In the genomic region with DNA sequence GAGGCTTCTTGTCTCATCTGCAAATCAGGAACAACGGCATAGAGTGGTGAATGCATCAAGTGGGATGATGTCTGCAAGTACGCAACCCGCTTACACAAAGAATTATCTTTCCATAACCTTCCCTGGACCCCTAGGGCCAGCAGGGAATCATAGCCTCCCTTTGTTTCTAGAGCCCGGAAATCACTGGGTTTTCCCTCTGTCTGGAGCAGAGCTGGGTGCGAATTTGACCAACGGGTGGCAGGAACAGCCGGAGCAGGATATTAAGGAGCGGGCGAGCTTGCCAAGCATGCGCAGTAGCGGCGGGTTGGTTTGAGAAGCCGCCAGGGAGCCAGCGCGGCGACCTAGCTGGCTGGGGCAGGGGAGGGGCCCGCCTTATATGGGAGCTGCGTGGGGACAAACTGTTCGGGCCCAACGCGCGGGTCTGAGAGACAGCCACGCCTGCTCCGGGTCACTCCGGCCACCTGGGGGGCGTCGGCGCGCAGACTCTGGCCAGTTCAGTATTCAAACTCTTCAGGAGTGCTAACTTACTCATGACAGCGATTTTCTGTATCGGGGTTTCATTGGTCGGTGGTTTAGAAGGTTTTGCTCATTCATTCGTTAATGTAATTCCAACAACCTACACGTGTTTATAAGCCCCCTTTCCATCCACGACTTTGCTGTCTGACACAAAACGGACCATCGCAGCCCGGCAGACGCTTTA, we compare ENCODE assay signal across 1 cellular context.
TF ChIP-seq lines count a peak whose summit lies in the region.

No MANE protein-coding gene starts in this region.

TF ChIP-seq in GM12878, 131 proteins besides CTCF, POLR2A, EP300 and RAD21 (continued from another document):
- TF ChIP-seq GABPA (IDR thresholded peaks at IDR 0.05; ENCODE audit: low read depth) (no peak), SP1 (IDR thresholded peaks at IDR 0.05; ENCODE audit: low read depth, low read length) (peak; percentile 89), ZNF622 (IDR thresholded peaks at IDR 0.05) (no peak), STAT1 (conservative IDR thresholded peaks at IDR 0.05) (0 out of 2 replicates have a peak, but pooled peaks have one; percentile 57), NRF1 (conservative IDR thresholded peaks at IDR 0.05; ENCODE audit: low read depth, low read length) (peak; percentile 41), ZNF384 (IDR thresholded peaks at IDR 0.05; ENCODE audit: borderline replicate concordance, low read depth, low read length) (no peak), SRF (IDR thresholded peaks at IDR 0.05; ENCODE audit: low read depth in 2 of 2, low read length in 2 of 2) (peak; percentile 56 to 77; a peak in 3 of 4 replicates), DPF2 (IDR thresholded peaks at IDR 0.05) (0 out of 2 replicates have a peak, but pooled peaks have one; percentile 18), IKZF2 (IDR thresholded peaks at IDR 0.05) (0 out of 4 replicates have a peak, but pooled peaks of 1 of the 2 experiments have one; percentile 19), YY1 (IDR thresholded peaks at IDR 0.05; ENCODE audit: low read depth, low read length) (peak; percentile 70; the same call in 1 of the 2 replicates), CEBPB (IDR thresholded peaks at IDR 0.05; ENCODE audit: borderline replicate concordance in 1 of 2, low read depth in 2 of 2, low read length in 2 of 2) (no peak), NR2F1 (conservative IDR thresholded peaks at IDR 0.05) (peak; percentile 66), TCF12 (IDR thresholded peaks at IDR 0.05; ENCODE audit: low read depth, low read length) (no peak)
- TF ChIP-seq, protein P1, sequence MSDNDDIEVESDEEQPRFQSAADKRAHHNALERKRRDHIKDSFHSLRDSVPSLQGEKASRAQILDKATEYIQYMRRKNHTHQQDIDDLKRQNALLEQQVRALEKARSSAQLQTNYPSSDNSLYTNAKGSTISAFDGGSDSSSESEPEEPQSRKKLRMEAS (IDR thresholded peaks at IDR 0.05; ENCODE audit: low read depth, low read length): peak; percentile 24; the same call in 1 of the 2 replicates
